Comparison of ENCODE assay signal across 10 cellular contexts in the genomic region with DNA sequence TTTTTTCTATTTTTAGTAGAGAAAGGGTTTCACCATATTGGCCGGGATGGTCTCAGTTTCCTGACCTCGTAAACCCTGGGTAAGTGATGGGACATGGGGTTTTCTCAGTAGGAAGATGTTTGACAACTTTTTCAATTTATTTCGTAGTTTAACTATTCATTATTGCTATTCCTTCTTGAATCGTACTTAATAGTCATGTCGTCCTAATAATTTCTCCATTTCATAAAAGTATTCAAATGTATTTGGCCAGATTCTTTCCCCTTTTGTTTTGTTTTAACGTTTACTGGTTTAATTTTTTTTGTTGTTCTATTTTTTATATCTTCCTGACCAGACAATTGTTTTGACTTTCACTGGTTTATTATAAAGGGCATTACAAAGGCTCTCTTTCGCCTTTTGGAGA. TPM values are rescaled to one million over a fixed set of nuclear protein-coding genes. Genes with fewer than 3 reads are reported as not detected.
DNase-seq lines count a peak whose midpoint lies in the region; ATAC-seq and TF ChIP-seq lines count a peak whose summit lies in the region.
"Had no signal": no experiment of that assay in that cellular context is flagged by ENCODE, and none has a peak within 500 bp of the region (broad histone marks: within the 10 kb centered on the region; RNA-seq: fewer than 3 reads in every experiment).

No MANE protein-coding gene starts in this region.

- H2AFZ ChIP-seq in SK-N-SH (ENCODE audit: low read depth), result peak overlapping the region; percentile 84
- peak overlapping the region; percentile 58 for H2AFZ ChIP-seq in parathyroid adenoma

- H3K9me3 ChIP-seq in SK-N-SH (no peaks in the 10 kb centered on the region; the same call in 1 of the 2 replicates), RWPE2 (ENCODE audit: severe bottlenecking) (no peaks in the 10 kb centered on the region), parathyroid adenoma (ENCODE audit: control insufficient read depth, low read length) (no peaks in the 10 kb centered on the region)

- CTCF ChIA-PET in SK-N-SH (lab: Yijun Ruan, JAX), result interaction anchor here (0.7 to 2.7 kb wide), 33 partner anchors 9 to 854 kb away, joined by 3 to 21 read pairs (median 4); a partner anchor contains a TSS

- no peaks in the 10 kb centered on the region for H3K79me2 ChIP-seq in SK-N-SH (ENCODE audit: insufficient read depth)
- no peaks in the 10 kb centered on the region for H3K79me2 ChIP-seq in parathyroid adenoma

- H3K27me3 ChIP-seq in SK-N-SH (ENCODE audit: insufficient read depth) (peaks cover 4% of the 10 kb centered on the region; the same call in 1 of the 2 replicates), RWPE2 (ENCODE audit: insufficient read depth, poor library complexity, severe bottlenecking) (peaks cover 14% of the 10 kb centered on the region), parathyroid adenoma (ENCODE audit: control insufficient read depth, insufficient read depth, low read length) (no peaks in the 10 kb centered on the region)

- TF ChIP-seq EP300 in SK-N-SH (IDR thresholded peaks at IDR 0.05; ENCODE audit: borderline replicate concordance in 1 of 2, low read depth in 1 of 2, low read length in 1 of 2), result no peak

- no peak for TF ChIP-seq RAD21 in SK-N-SH (IDR thresholded peaks at IDR 0.05; ENCODE audit: low read length)

- H3K36me3 ChIP-seq in SK-N-SH (replicated peaks in 1 of 2; ENCODE audit: control insufficient read depth in 1 of 2, insufficient read depth in 2 of 2, low read length in 1 of 2) (no peaks in the 10 kb centered on the region), RWPE2 (ENCODE audit: low read depth) (no peaks in the 10 kb centered on the region), parathyroid adenoma (ENCODE audit: control insufficient read depth, insufficient read depth, low read length) (no peaks in the 10 kb centered on the region)

- H3K9ac ChIP-seq in SK-N-SH, result no peak overlapping the region
- H3K9ac ChIP-seq in parathyroid adenoma, result no peak overlapping the region

- 53% methylated on average over 7 of the region's 7 CpGs for WGBS in SK-N-SH (ENCODE audit: low lambda C conversion rate)

- H3K4me2 ChIP-seq in SK-N-SH (peak overlapping the region; percentile 83), parathyroid adenoma (ENCODE audit: low read length) (peak overlapping the region; percentile 92)

- H3F3A ChIP-seq in SK-N-SH (replicated peaks; ENCODE audit: insufficient read depth), result no peaks in the 10 kb centered on the region

- DNase-seq in SK-N-SH (no peak), RWPE2 (ENCODE audit: low spot score) (no peak), epithelial cell of esophagus (ENCODE audit: low read depth) (no peak), ureter (ENCODE audit: low spot score) (no peak), NCI-H345 (lab: John Stamatoyannopoulos, UW) (no peak), NCI-H2107 (lab: John Stamatoyannopoulos, UW) (no peak)

- no peak for ATAC-seq in SK-N-SH treated with all-trans-retinoic acid at 6 μM for 48 hours
- no peak for ATAC-seq in RWPE2 (ENCODE audit: low read depth)

- POLR2A ChIA-PET in SK-N-SH (lab: Yijun Ruan, JAX), result no interaction called here

- H3K4me3 ChIP-seq in SK-N-SH (ENCODE audit: low read depth in 2 of 2, low read length in 1 of 2) (peak overlapping the region; percentile 61 to 66), RWPE2 (ENCODE audit: severe bottlenecking) (peak overlapping the region; percentile 37), epithelial cell of esophagus (ENCODE audit: low read length) (peak overlapping the region; percentile 64), parathyroid adenoma (ENCODE audit: low read depth, low read length) (peak overlapping the region; percentile 64)

- H3K9me2 ChIP-seq in SK-N-SH, result 0 out of 2 replicates have a peak, but pooled peaks cover 3% of the 10 kb centered on the region

- H3K4me1 ChIP-seq in SK-N-SH (ENCODE audit: control insufficient read depth in 1 of 2, insufficient read depth in 2 of 2, low read depth in 1 of 2, low read length in 1 of 2) (no peaks in the 10 kb centered on the region; a peak in 2 of 4 replicates), RWPE2 (ENCODE audit: insufficient read depth, poor library complexity, severe bottlenecking) (no peaks in the 10 kb centered on the region), parathyroid adenoma (no peaks in the 10 kb centered on the region)

- TF ChIP-seq CTCF in SK-N-SH (IDR thresholded peaks at IDR 0.05) (no peak), RWPE2 (IDR thresholded peaks at IDR 0.05; ENCODE audit: poor library complexity, severe bottlenecking) (no peak), epithelial cell of esophagus (IDR thresholded peaks at IDR 0.05; ENCODE audit: insufficient read depth, low read depth, low read length, missing control alignments) (no peak), parathyroid adenoma (IDR thresholded peaks at IDR 0.05) (no peak)

- no peaks in the 10 kb centered on the region for H4K20me1 ChIP-seq in SK-N-SH (ENCODE audit: insufficient read depth)

- H3K27ac ChIP-seq in SK-N-SH (ENCODE audit: low read depth in 2 of 2, low read length in 1 of 2) (no peak overlapping the region; a peak in 1 of 4 replicates), RWPE2 (ENCODE audit: poor library complexity, severe bottlenecking) (peak overlapping the region; percentile 37), parathyroid adenoma (no peak overlapping the region)

TF ChIP-seq in SK-N-SH, 30 proteins besides CTCF, POLR2A, EP300 and RAD21 (continues in another document):
- TF ChIP-seq NFIC (IDR thresholded peaks at IDR 0.05; ENCODE audit: borderline replicate concordance), result no peak
- no peak for TF ChIP-seq FOXM1 (IDR thresholded peaks at IDR 0.05; ENCODE audit: low read depth)
- TF ChIP-seq SMC3 (IDR thresholded peaks at IDR 0.05; ENCODE audit: low read depth, low read length), result no peak
- TF ChIP-seq NRF1 (IDR thresholded peaks at IDR 0.05; ENCODE audit: low read depth, low read length), result no peak
- TF ChIP-seq TAF1 (IDR thresholded peaks at IDR 0.05; ENCODE audit: borderline replicate concordance, low read depth, low read length), result no peak
- TF ChIP-seq JUND (IDR thresholded peaks at IDR 0.05), result no peak
- no peak for TF ChIP-seq RCOR1 (IDR thresholded peaks at IDR 0.05; ENCODE audit: low read length)

TF ChIP-seq in SK-N-SH treated with all-trans-retinoic acid at 6 μM for 48 hours, 23 proteins besides CTCF, POLR2A, EP300 and RAD21:
- TF ChIP-seq ZFP30 (CRISPR knock-in tag; IDR thresholded peaks at IDR 0.05) (no peak), PPARA (CRISPR knock-in tag; IDR thresholded peaks at IDR 0.05; ENCODE audit: borderline replicate concordance) (no peak), ZNF8 (CRISPR knock-in tag; IDR thresholded peaks at IDR 0.05) (no peak), ZFP3 (CRISPR knock-in tag; IDR thresholded peaks at IDR 0.05) (no peak), ESRRG (CRISPR knock-in tag; IDR thresholded peaks at IDR 0.05) (no peak), ZNF565 (CRISPR knock-in tag; conservative IDR thresholded peaks at IDR 0.05; ENCODE audit: low read depth) (no peak), RARB (CRISPR knock-in tag; IDR thresholded peaks at IDR 0.05) (no peak), ISL1 (CRISPR knock-in tag; IDR thresholded peaks at IDR 0.05) (no peak), SNAI2 (CRISPR knock-in tag; IDR thresholded peaks at IDR 0.05) (no peak), CSDC2 (CRISPR knock-in tag; IDR thresholded peaks at IDR 0.05) (no peak), ARNTL (CRISPR knock-in tag; IDR thresholded peaks at IDR 0.05; ENCODE audit: borderline replicate concordance, low read depth) (no peak)
- TF ChIP-seq, protein P1, sequence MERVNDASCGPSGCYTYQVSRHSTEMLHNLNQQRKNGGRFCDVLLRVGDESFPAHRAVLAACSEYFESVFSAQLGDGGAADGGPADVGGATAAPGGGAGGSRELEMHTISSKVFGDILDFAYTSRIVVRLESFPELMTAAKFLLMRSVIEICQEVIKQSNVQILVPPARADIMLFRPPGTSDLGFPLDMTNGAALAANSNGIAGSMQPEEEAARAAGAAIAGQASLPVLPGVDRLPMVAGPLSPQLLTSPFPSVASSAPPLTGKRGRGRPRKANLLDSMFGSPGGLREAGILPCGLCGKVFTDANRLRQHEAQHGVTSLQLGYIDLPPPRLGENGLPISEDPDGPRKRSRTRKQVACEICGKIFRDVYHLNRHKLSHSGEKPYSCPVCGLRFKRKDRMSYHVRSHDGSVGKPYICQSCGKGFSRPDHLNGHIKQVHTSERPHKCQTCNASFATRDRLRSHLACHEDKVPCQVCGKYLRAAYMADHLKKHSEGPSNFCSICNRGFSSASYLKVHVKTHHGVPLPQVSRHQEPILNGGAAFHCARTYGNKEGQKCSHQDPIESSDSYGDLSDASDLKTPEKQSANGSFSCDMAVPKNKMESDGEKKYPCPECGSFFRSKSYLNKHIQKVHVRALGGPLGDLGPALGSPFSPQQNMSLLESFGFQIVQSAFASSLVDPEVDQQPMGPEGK (CRISPR knock-in tag; IDR thresholded peaks at IDR 0.05; ENCODE audit: borderline replicate concordance), result no peak
- TF ChIP-seq, protein P2, sequence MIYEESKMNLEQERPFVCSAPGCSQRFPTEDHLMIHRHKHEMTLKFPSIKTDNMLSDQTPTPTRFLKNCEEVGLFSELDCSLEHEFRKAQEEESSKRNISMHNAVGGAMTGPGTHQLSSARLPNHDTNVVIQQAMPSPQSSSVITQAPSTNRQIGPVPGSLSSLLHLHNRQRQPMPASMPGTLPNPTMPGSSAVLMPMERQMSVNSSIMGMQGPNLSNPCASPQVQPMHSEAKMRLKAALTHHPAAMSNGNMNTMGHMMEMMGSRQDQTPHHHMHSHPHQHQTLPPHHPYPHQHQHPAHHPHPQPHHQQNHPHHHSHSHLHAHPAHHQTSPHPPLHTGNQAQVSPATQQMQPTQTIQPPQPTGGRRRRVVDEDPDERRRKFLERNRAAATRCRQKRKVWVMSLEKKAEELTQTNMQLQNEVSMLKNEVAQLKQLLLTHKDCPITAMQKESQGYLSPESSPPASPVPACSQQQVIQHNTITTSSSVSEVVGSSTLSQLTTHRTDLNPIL (CRISPR knock-in tag; IDR thresholded peaks at IDR 0.05; ENCODE audit: low read depth), result no peak

RNA-seq across cellular contexts. Expression of a gene that starts 16.3 kb away (rescaled TPM):
- not detected in 2 replicates for polyA plus RNA-seq in SK-N-SH (2012; rRNA removed)
- not detected in 2 replicates for polyA plus RNA-seq in SK-N-SH (2012; cell fraction: cytosol; rRNA removed)
- polyA plus RNA-seq in SK-N-SH (2012; cell fraction: nucleus; rRNA removed), result not detected in 2 replicates
- total RNA-seq in ureter, result not detected
- total RNA-seq: HFFc6, pulmonary artery endothelial cell had no signal

RNA-seq across cellular contexts. Expression of a gene that starts 26.4 kb away (rescaled TPM):
- polyA plus RNA-seq in SK-N-SH (2012; rRNA removed), result not detected in 2 replicates
- polyA plus RNA-seq in SK-N-SH (2012; cell fraction: cytosol; rRNA removed), result not detected in 2 replicates
- polyA plus RNA-seq in SK-N-SH (2012; cell fraction: nucleus; rRNA removed), result not detected in 2 replicates
- total RNA-seq in ureter, result not detected
- total RNA-seq: HFFc6, pulmonary artery endothelial cell had no signal
